Comparison of ENCODE assay signal across 21 cellular contexts in genomic region chr22:30810105-30810504, GRCh38.
"Had no signal": no experiment of that assay in that cellular context is flagged by ENCODE, and none has a peak within 500 bp of the region (broad histone marks: within the 10 kb centered on the region; RNA-seq: fewer than 3 reads in every experiment).

No MANE protein-coding gene starts in this region.

- H3K9me3 Mint-ChIP-seq: activated T-cell treated with anti-CD3 and anti-CD28 coated beads, Interleukin-2, amount 50 U/mL, for 4 hours; effector memory CD8-positive, alpha-beta T cell; neural crest cell; stimulated activated naive B cell treated with anti-CD40 and anti-IgM and Interleukin-4, amounts not matched to agents 10 μg/mL and 1 μg/mL and 100 μg/mL, for 72 hours had no signal

- H3K4me3 ChIP-seq: esophagus squamous epithelium, heart right ventricle, mucosa of descending colon, prostate gland, right atrium auricular region, tibial artery had no signal

- H3K4me1 Mint-ChIP-seq: naive B cell; stimulated activated naive B cell treated with anti-CD40 and anti-IgM and Interleukin-4, amounts not matched to agents 10 μg/mL and 1 μg/mL and 100 μg/mL, for 72 hours had no signal

- DNase-seq: activated CD4-positive, alpha-beta T cell treated with anti-CD3 and anti-CD28 coated beads, Interleukin-2, amount 50 U/mL, for 4 hours; activated gamma-delta T cell; activated T-cell treated with anti-CD3 and anti-CD28 coated beads, Interleukin-2, amount 50 U/mL, for 4 hours; amygdala; effector memory CD8-positive, alpha-beta T cell; esophagus squamous epithelium; heart right ventricle; mesenchymal stem cell; mucosa of descending colon; naive B cell; stimulated activated CD4-positive, alpha-beta T cell treated with anti-CD3 and anti-CD28 coated beads, Interleukin-12 subunit alpha, Interleukin-12 subunit beta, amount 100 ng/mL, for 4 hours; stimulated activated CD4-positive, alpha-beta T cell treated with anti-CD3 and anti-CD28 coated beads, Interleukin-2, amount 100 ng/mL, for 48 hours; stimulated activated naive B cell treated with anti-CD40 and anti-IgM and Interleukin-4, amounts not matched to agents 10 μg/mL and 1 μg/mL and 100 μg/mL, for 72 hours; substantia nigra; SW 1271; T-helper 2 cell; tibial artery had no signal

- ATAC-seq: activated T-cell treated with anti-CD3 and anti-CD28 coated beads, Interleukin-2, amount 50 U/mL, for 4 hours; effector memory CD8-positive, alpha-beta T cell; heart right ventricle; mucosa of descending colon; stimulated activated naive B cell treated with anti-CD40 and anti-IgM and Interleukin-4, amounts not matched to agents 10 μg/mL and 1 μg/mL and 100 μg/mL, for 72 hours had no signal

- H3K27ac Mint-ChIP-seq: activated naive CD8-positive, alpha-beta T cell; effector memory CD8-positive, alpha-beta T cell; naive B cell; stimulated activated naive B cell treated with anti-CD40 and anti-IgM and Interleukin-4, amounts not matched to agents 10 μg/mL and 1 μg/mL and 100 μg/mL, for 72 hours had no signal

- H3K4me3 Mint-ChIP-seq: activated naive CD8-positive, alpha-beta T cell; activated T-cell treated with anti-CD3 and anti-CD28 coated beads, Interleukin-2, amount 50 U/mL, for 4 hours; effector memory CD8-positive, alpha-beta T cell; naive B cell; neural crest cell; stimulated activated naive B cell treated with anti-CD40 and anti-IgM and Interleukin-4, amounts not matched to agents 10 μg/mL and 1 μg/mL and 100 μg/mL, for 72 hours had no signal

- H3K27me3 ChIP-seq: right atrium auricular region had no signal

- H3K36me3 Mint-ChIP-seq: activated naive CD8-positive, alpha-beta T cell; naive B cell; stimulated activated naive B cell treated with anti-CD40 and anti-IgM and Interleukin-4, amounts not matched to agents 10 μg/mL and 1 μg/mL and 100 μg/mL, for 72 hours had no signal

- H3K36me3 ChIP-seq: esophagus squamous epithelium, heart right ventricle, prostate gland, right atrium auricular region, tibial artery had no signal
